17 cellular contexts compared by ENCODE assay signal in genomic region chr1:235100124-235100801, GRCh38. TPM values are rescaled to one million over a fixed set of nuclear protein-coding genes. Genes with fewer than 3 reads are reported as not detected.
A peak's percentile ranks its signal among the peaks of the same experiment; 100 is the strongest.
DNase-seq lines count a peak whose midpoint lies in the region; ATAC-seq, FAIRE-seq and TF ChIP-seq lines count a peak whose summit lies in the region.
"Had no signal": no experiment of that assay in that cellular context is flagged by ENCODE, and none has a peak within 500 bp of the region (broad histone marks: within the 10 kb centered on the region; RNA-seq: fewer than 3 reads in every experiment).

No MANE protein-coding gene starts in this region.

- H3K9me3 ChIP-seq in Karpas-422 (ENCODE audit: low read length): no peaks in the 10 kb centered on the region

- peaks cover 52% of the 10 kb centered on the region for H3K4me1 ChIP-seq in Karpas-422 (ENCODE audit: low read length)

- H4K20me1 ChIP-seq in Karpas-422 (ENCODE audit: insufficient read depth, low read depth, low read length): no peaks in the 10 kb centered on the region

- TF ChIP-seq CTCF in mesothelial cell of epicardium (IDR thresholded peaks at IDR 0.05; ENCODE audit: unreplicated experiment): no peak

- H3K4me2 ChIP-seq in Karpas-422 (ENCODE audit: low read depth, low read length, poor library complexity, severe bottlenecking): peak overlapping the region; percentile 88

- H3K9me2 ChIP-seq in Karpas-422 (replicated peaks; ENCODE audit: insufficient read depth, low read length): no peaks in the 10 kb centered on the region

- no peaks in the 10 kb centered on the region for H3K36me3 Mint-ChIP-seq in mesothelial cell of epicardium
- H3K36me3 Mint-ChIP-seq: naive thymus-derived CD8-positive, alpha-beta T cell had no signal

- no peak overlapping the region for H2AFZ ChIP-seq in Karpas-422 (ENCODE audit: low read length)

- no peak for TF ChIP-seq POLR2A in GM12892 (IDR thresholded peaks at IDR 0.05; ENCODE audit: low read depth, low read length)

- peak overlapping the region; percentile 93 for H3K27ac ChIP-seq in Karpas-422 (ENCODE audit: low read length)

- H3K4me3 Mint-ChIP-seq in mesothelial cell of epicardium: no peak overlapping the region
- H3K4me3 Mint-ChIP-seq: CD4-positive, alpha-beta memory T cell; naive thymus-derived CD8-positive, alpha-beta T cell had no signal

- H3K36me3 ChIP-seq in Karpas-422 (ENCODE audit: insufficient read depth, low read length): 0 out of 2 replicates have a peak, but pooled peaks cover 3% of the 10 kb centered on the region

- H3K79me2 ChIP-seq in Karpas-422 (ENCODE audit: low read length): no peaks in the 10 kb centered on the region

- peak overlapping the region; percentile 62 for H3K4me3 ChIP-seq in Karpas-422 (ENCODE audit: low read length)
- H3K4me3 ChIP-seq: skin epidermis had no signal

- H3K4me1 Mint-ChIP-seq in mesothelial cell of epicardium: peaks cover 21% of the 10 kb centered on the region

- H3K27me3 Mint-ChIP-seq in mesothelial cell of epicardium (ENCODE audit: low read depth): peaks cover 1% of the 10 kb centered on the region

- H3K27me3 ChIP-seq in Karpas-422 (ENCODE audit: low read length): no peaks in the 10 kb centered on the region

- no peak for FAIRE-seq in GM12892 (lab: Jason Lieb, UNC)
- FAIRE-seq: bronchial epithelial cell, endometrium had no signal

- peak overlapping the region; percentile 63 for H3K9ac ChIP-seq in Karpas-422 (ENCODE audit: low read length)

- no peak for ATAC-seq in GM19395 (IDR thresholded peaks at IDR 0.05; ENCODE audit: unreplicated experiment)
- ATAC-seq: naive thymus-derived CD8-positive, alpha-beta T cell had no signal

- peak overlapping the region; percentile 6 for H3K27ac Mint-ChIP-seq in mesothelial cell of epicardium

- DNase-seq in GM12892 (ENCODE audit: insufficient read length) (peak; percentile 65), Karpas-422 (peak; percentile 94), ecto neural progenitor cell (ENCODE audit: low spot score) (peak; percentile 52), mesothelial cell of epicardium (ENCODE audit: low spot score in 2 of 2, unreplicated experiment in 2 of 2) (no peak), NCI-H446 treated with DMSO at 0.1 percent for 48 hours (lab: John Stamatoyannopoulos, UW) (no peak), cerebellum (ENCODE audit: low spot score) (no peak)
- DNase-seq: activated CD4-positive, alpha-beta T cell treated with anti-CD3 and anti-CD28 coated beads, Interleukin-2, amount 50 U/mL, for 48 hours; activated naive CD4-positive, alpha-beta T cell treated with Interleukin-2 at 50 U/mL for 16 hours; CD4-positive, alpha-beta memory T cell; naive thymus-derived CD8-positive, alpha-beta T cell; NCI-H1105 treated with DMSO at 0.1 percent for 48 hours; NCI-H510A treated with DMSO at 0.1 percent for 48 hours; T-helper 9 cell had no signal

- H3K9me3 Mint-ChIP-seq in mesothelial cell of epicardium: no peaks in the 10 kb centered on the region
- H3K9me3 Mint-ChIP-seq: naive thymus-derived CD8-positive, alpha-beta T cell had no signal

RNA-seq across cellular contexts. Expression of gene TOMM20, which starts 28.4 kb away (rescaled TPM):
- 134 TPM for polyA plus RNA-seq in GM12892 (2012; ENCODE audit: missing spikeins)
- 60.0 and 113 TPM in 2 replicates for total RNA-seq in Karpas-422 (2014; rRNA removed; shearing (Covaris generic); ENCODE audit: low replicate concordance)
- total RNA-seq in mesothelial cell of epicardium (166 to 178 TPM (median 171 TPM) in 3 replicates), cerebellum (84.5 TPM)

Comparison
In these comparisons a context has a peak if more than half of its experiments do, and no peak if none do; other contexts are left out.
1. DNase-seq: peak in GM12892 (single experiment), Karpas-422 (single experiment) and ecto neural progenitor cell (single experiment); none in mesothelial cell of epicardium (0 of 2), NCI-H446 treated with DMSO at 0.1 percent for 48 hours (single experiment) and cerebellum (single experiment).